10 cellular contexts compared by ENCODE assay signal in genomic region chr3:190071921-190072320, GRCh38. TPM values are rescaled to one million over a fixed set of nuclear protein-coding genes. Genes with fewer than 3 reads are reported as not detected.
"Had no signal": no experiment of that assay in that cellular context is flagged by ENCODE, and none has a peak within 500 bp of the region (broad histone marks: within the 10 kb centered on the region; RNA-seq: fewer than 3 reads in every experiment).

No MANE protein-coding gene starts in this region.

RNA-seq across cellular contexts. Expression of gene P3H2, which starts 48.8 kb away (rescaled TPM):
- total RNA-seq: activated CD4-positive, alpha-beta memory T cell treated with anti-CD3 and anti-CD28 coated beads, Interleukin-2, amount 10 ng/mL, durations not matched to agents 7 days and 5 days; activated CD4-positive, alpha-beta T cell treated with anti-CD3 and anti-CD28 coated beads for 36 hours; activated CD4-positive, alpha-beta T cell treated with anti-CD3 and anti-CD28 coated beads, Interleukin-2, amount 10 ng/mL, durations not matched to agents 7 days and 5 days; activated CD8-positive, alpha-beta memory T cell treated with anti-CD3 and anti-CD28 coated beads, Interleukin-2, amount 10 ng/mL, durations not matched to agents 7 days and 5 days; activated CD8-positive, alpha-beta T cell treated with anti-CD3 and anti-CD28 coated beads, Interleukin-2, amount 10 ng/mL, durations not matched to agents 7 days and 5 days; activated naive CD8-positive, alpha-beta T cell treated with anti-CD3 and anti-CD28 coated beads, Interleukin-2, amount 10 ng/mL, durations not matched to agents 7 days and 5 days; activated T-helper 2 cell treated with anti-CD3 and anti-CD28 coated beads, Interferon-gamma antibody, Interleukin-2, Interleukin-4, amounts not matched to agents 10 μg/mL and 5 μg/mL and 100 μg/mL, durations not matched to agents 14 hours and 24 hours and 36 hours; T-helper 1 cell treated with Interleukin-12 subunit alpha and Interleukin-12 subunit beta and Interleukin-4 antibody, amounts not matched to agents 30 ng/mL and 1 ng/mL, for 36 hours; T-helper 17 cell; T-helper 2 cell treated with Interferon-gamma antibody and Interleukin-4, amounts not matched to agents 100 ng/mL and 5 ng/mL, for 36 hours had no signal
